Comparison of ENCODE assay signal across 7 cellular contexts in genomic region chr10:98104125-98104524, GRCh38.
"Had no signal": no experiment of that assay in that cellular context is flagged by ENCODE, and none has a peak within 500 bp of the region (broad histone marks: within the 10 kb centered on the region; RNA-seq: fewer than 3 reads in every experiment).

No MANE protein-coding gene starts in this region.

- DNase-seq: H9, HCEC 1CT, HFFc6 had no signal

- H3K4me3 Mint-ChIP-seq: GM23338, H9, HFFc6, IgD-negative memory B cell had no signal

- H3K27ac Mint-ChIP-seq: GM23338, H9, HFFc6, IgD-negative memory B cell had no signal

- H3K9me3 Mint-ChIP-seq: GM23338, H9, HFFc6 had no signal

- H3K4me1 Mint-ChIP-seq: IgD-negative memory B cell had no signal

- ATAC-seq: GM23338, HepG2 had no signal

- H3K27me3 Mint-ChIP-seq: IgD-negative memory B cell had no signal

- H3K4me3 ChIP-seq: GM23338 had no signal

- H3K27ac ChIP-seq: HL-60 had no signal

- H3K36me3 Mint-ChIP-seq: IgD-negative memory B cell had no signal
